ENCODE assay signal across 9 cellular contexts in the genomic region with DNA sequence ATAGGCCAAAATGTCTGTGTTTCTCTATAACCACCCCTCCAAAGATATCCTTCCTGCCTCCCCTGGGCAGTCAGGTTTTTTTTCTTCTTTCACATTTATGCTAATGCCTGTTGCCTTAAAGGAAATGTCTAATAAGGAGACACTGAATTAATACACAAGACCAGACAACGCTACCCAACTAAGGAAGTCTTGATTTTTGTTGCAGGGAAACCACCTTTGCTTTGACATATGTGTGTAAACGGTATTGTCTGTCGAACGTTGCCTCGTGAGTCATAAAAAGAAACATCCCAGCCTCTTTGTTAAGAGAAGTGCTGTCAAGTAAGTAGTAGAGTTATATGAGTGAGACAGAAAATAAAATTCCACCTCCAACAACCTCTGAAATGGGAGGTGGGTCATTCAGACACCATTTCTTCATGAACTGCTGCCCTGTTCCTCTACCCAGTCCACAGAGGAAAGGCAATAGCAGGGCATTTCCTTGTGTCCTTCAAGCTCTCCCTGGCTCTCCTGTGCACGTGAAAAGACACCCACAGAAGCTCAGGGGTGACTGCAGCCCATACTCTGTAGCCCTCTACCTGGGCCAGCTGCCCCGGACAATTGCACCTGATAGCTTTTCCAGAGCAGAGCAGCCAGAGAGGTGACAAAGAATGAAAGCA. TPM values are rescaled to one million over a fixed set of nuclear protein-coding genes. Genes with fewer than 3 reads are reported as not detected.
DNase-seq lines count a peak whose midpoint lies in the region; ATAC-seq and TF ChIP-seq lines count a peak whose summit lies in the region.
"Had no signal": no experiment of that assay in that cellular context is flagged by ENCODE, and none has a peak within 500 bp of the region (broad histone marks: within the 10 kb centered on the region; RNA-seq: fewer than 3 reads in every experiment).

No MANE protein-coding gene starts in this region.

- intact Hi-C loops in esophagus squamous epithelium (cut with DNase I): no loop called here

- no peaks in the 10 kb centered on the region for H3K36me3 ChIP-seq in esophagus squamous epithelium

- no peak for DNase-seq in esophagus squamous epithelium (lab: John Stamatoyannopoulos, UW)
- no peak for DNase-seq in OCI-M1 (lab: John Stamatoyannopoulos, UW)
- DNase-seq in ecto neural progenitor cell (ENCODE audit: low spot score): no peak
- no peak for DNase-seq in SHP77 (lab: John Stamatoyannopoulos, UW)
- DNase-seq: NCI-H1105 treated with DMSO at 0.1 percent for 48 hours had no signal

- ATAC-seq in GM18519 (IDR thresholded peaks at IDR 0.05; ENCODE audit: low FRiP score, unreplicated experiment): peak; percentile 98
- peak; percentile 97 for ATAC-seq in GM21390 (IDR thresholded peaks at IDR 0.05; ENCODE audit: unreplicated experiment)
- ATAC-seq in HG03439 (IDR thresholded peaks at IDR 0.05; ENCODE audit: unreplicated experiment): peak; percentile 93
- ATAC-seq in esophagus mucosa: peak; percentile 92

- peaks cover 0 to 11% (median 0%) of the 10 kb centered on the region in 4 donors for H3K27me3 ChIP-seq in esophagus squamous epithelium

- 5 to 11% methylated on average over 5 to 7 of the region's 7 CpGs for WGBS in esophagus squamous epithelium, 2 donors

- no peak for TF ChIP-seq CTCF in esophagus squamous epithelium (IDR thresholded peaks at IDR 0.05)

- peak overlapping the region in 1 of 4 donors; percentile 36 for H3K27ac ChIP-seq in esophagus squamous epithelium

- peaks cover 0 to 10% (median 0%) of the 10 kb centered on the region in 3 donors for H3K9me3 ChIP-seq in esophagus squamous epithelium

- TF ChIP-seq POLR2A in esophagus squamous epithelium (IDR thresholded peaks at IDR 0.05): no peak

- H3K4me3 ChIP-seq in esophagus squamous epithelium: no peak overlapping the region

- H3K4me1 ChIP-seq in esophagus squamous epithelium: peaks cover 0 to 32% (median 4%) of the 10 kb centered on the region in 3 donors

RNA-seq across cellular contexts. Expression of a gene that starts 10.2 kb away (rescaled TPM):
- total RNA-seq in esophagus mucosa: 1.6 TPM
- total RNA-seq in esophagus squamous epithelium: 1 to 10 TPM in 3 of 4 donors, under 1 TPM in 1; 0.53 to 2.3 (median 1.2) TPM
